26 cellular contexts compared by ENCODE assay signal in genomic region chr18:29496276-29496675, GRCh38.
"Had no signal": no experiment of that assay in that cellular context is flagged by ENCODE, and none has a peak within 500 bp of the region (broad histone marks: within the 10 kb centered on the region; RNA-seq: fewer than 3 reads in every experiment).

No MANE protein-coding gene starts in this region.

- H3K27me3 ChIP-seq: gastrocnemius medialis, spleen, testis, uterus had no signal

- H3K36me3 ChIP-seq: gastrocnemius medialis, spleen, uterus had no signal

- H3K4me1 ChIP-seq: gastrocnemius medialis, spleen, testis, uterus had no signal

- H3K27me3 Mint-ChIP-seq: activated B cell treated with CpG ODN at 0.5 μM for 24 hours; activated CD4-positive, alpha-beta T cell treated with anti-CD3 and anti-CD28 coated beads for 36 hours; activated naive CD8-positive, alpha-beta T cell; activated T-cell treated with anti-CD3 and anti-CD28 coated beads, Interleukin-2, amount 50 U/mL, for 24 hours; activated T-helper 17 cell treated with anti-CD3 and anti-CD28 coated beads, Interleukin-2, amount 50 U/mL, for 72 hours; memory B cell; natural killer cell treated with Interleukin-12 subunit alpha and Interleukin-12 subunit beta and Interleukin-15 and Interleukin-18, amount 100 ng/mL, for 72 hours; progenitor cell of endocrine pancreas had no signal

- H3K4me3 Mint-ChIP-seq: activated B cell treated with CpG ODN at 0.5 μM for 24 hours; activated CD4-positive, alpha-beta T cell treated with anti-CD3 and anti-CD28 coated beads for 36 hours; activated naive CD8-positive, alpha-beta T cell; activated T-cell treated with anti-CD3 and anti-CD28 coated beads, Interleukin-2, amount 50 U/mL, for 24 hours; activated T-helper 17 cell treated with anti-CD3 and anti-CD28 coated beads, Interleukin-2, amount 50 U/mL, for 72 hours; memory B cell; natural killer cell treated with Interleukin-12 subunit alpha and Interleukin-12 subunit beta and Interleukin-15 and Interleukin-18, amount 100 ng/mL, for 72 hours had no signal

- DNase-seq: activated B cell treated with CpG ODN at 0.5 μM for 24 hours; activated CD4-positive, alpha-beta T cell treated with anti-CD3 and anti-CD28 coated beads for 36 hours; activated CD4-positive, alpha-beta T cell treated with anti-CD3 and anti-CD28 coated beads, Interleukin-2, amount 50 U/mL, for 4 hours; activated CD8-positive, alpha-beta memory T cell treated with anti-CD3 and anti-CD28 coated beads for 24 hours; activated CD8-positive, alpha-beta memory T cell treated with anti-CD3 and anti-CD28 coated beads, Interleukin-2, amount 50 U/mL, for 4 hours; activated naive CD4-positive, alpha-beta T cell; activated T-cell treated with anti-CD3 and anti-CD28 coated beads, Interleukin-2, amount 50 U/mL, for 24 hours; amygdala; gastrocnemius medialis; hippocampal formation; islet precursor cell; left cardiac atrium; retina; spleen; stimulated activated CD4-positive, alpha-beta T cell treated with anti-CD3 and anti-CD28 coated beads, Interleukin-4, amount 100 ng/mL, for 1 hour; stimulated activated naive CD4-positive, alpha-beta T cell; T-helper 9 cell; testis; trophoblast cell; uterus had no signal

- H3K27ac ChIP-seq: epithelial cell of prostate, gastrocnemius medialis, spleen, testis, uterus had no signal

- H3K36me3 Mint-ChIP-seq: activated naive CD8-positive, alpha-beta T cell; memory B cell; natural killer cell treated with Interleukin-12 subunit alpha and Interleukin-12 subunit beta and Interleukin-15 and Interleukin-18, amount 100 ng/mL, for 72 hours had no signal

- H3K27ac Mint-ChIP-seq: activated B cell treated with CpG ODN at 0.5 μM for 24 hours; activated CD4-positive, alpha-beta T cell treated with anti-CD3 and anti-CD28 coated beads for 36 hours; activated naive CD8-positive, alpha-beta T cell; activated T-cell treated with anti-CD3 and anti-CD28 coated beads, Interleukin-2, amount 50 U/mL, for 24 hours; activated T-helper 17 cell treated with anti-CD3 and anti-CD28 coated beads, Interleukin-2, amount 50 U/mL, for 72 hours; memory B cell; natural killer cell treated with Interleukin-12 subunit alpha and Interleukin-12 subunit beta and Interleukin-15 and Interleukin-18, amount 100 ng/mL, for 72 hours; progenitor cell of endocrine pancreas had no signal

- H3K4me3 ChIP-seq: gastrocnemius medialis, spleen, testis, uterus had no signal

- H3K4me1 Mint-ChIP-seq: activated B cell treated with CpG ODN at 0.5 μM for 24 hours; activated CD4-positive, alpha-beta T cell treated with anti-CD3 and anti-CD28 coated beads for 36 hours; activated T-helper 17 cell treated with anti-CD3 and anti-CD28 coated beads, Interleukin-2, amount 50 U/mL, for 72 hours; memory B cell had no signal

- H3K9me3 ChIP-seq: gastrocnemius medialis, testis, uterus had no signal
